Comparison of ENCODE assay signal across 8 cellular contexts in genomic region chr22:23092217-23092955, GRCh38. TPM values are rescaled to one million over a fixed set of nuclear protein-coding genes. Genes with fewer than 3 reads are reported as not detected.
"Had no signal": no experiment of that assay in that cellular context is flagged by ENCODE, and none has a peak within 500 bp of the region (broad histone marks: within the 10 kb centered on the region; RNA-seq: fewer than 3 reads in every experiment).

No MANE protein-coding gene starts in this region.

- H3K27ac ChIP-seq: GM23248 had no signal

- FAIRE-seq: H54, HTR-8/SVneo had no signal

- H3K9me3 Mint-ChIP-seq: H9 had no signal

- H3K4me3 Mint-ChIP-seq: H9 had no signal

- H3K4me3 ChIP-seq: GM23248 had no signal

- H3K9ac ChIP-seq: GM23248 had no signal

- DNase-seq: GM23248, GOT3, H9, HCEC 1CT, IMR-90 had no signal

- H2AFZ ChIP-seq: GM23248 had no signal

RNA-seq across cellular contexts. Expression of gene RSPH14, which starts 49.4 kb away (rescaled TPM):
- total RNA-seq: GM23248, H9, HT-29, IMR-90 had no signal
- polyA plus RNA-seq: GM23248, IMR-90 had no signal
